In the genomic region with DNA sequence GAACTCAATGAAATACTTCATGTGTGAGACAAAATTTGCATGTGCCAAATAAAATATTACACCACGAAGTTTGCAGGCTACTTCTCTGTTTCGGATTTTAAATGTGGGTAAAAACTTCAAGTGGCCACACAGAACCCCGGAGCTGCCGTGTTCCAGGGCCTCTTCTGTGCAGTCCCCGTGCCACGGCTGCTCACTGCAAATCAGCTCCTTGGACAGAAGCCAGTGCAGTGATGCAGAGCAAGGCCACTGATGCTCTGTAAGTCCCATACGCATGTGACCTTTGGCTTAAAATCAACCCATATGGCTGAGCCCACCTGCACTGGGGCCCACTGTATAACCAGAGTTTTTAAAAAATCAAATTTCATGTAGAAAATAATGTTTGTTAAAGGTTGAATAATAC, we compare ENCODE assay signal across 33 cellular contexts.
A peak's percentile ranks its signal among the peaks of the same experiment; 100 is the strongest.
DNase-seq lines count a peak whose midpoint lies in the region; TF ChIP-seq lines count a peak whose summit lies in the region.
"Had no signal": no experiment of that assay in that cellular context is flagged by ENCODE, and none has a peak within 500 bp of the region (broad histone marks: within the 10 kb centered on the region; RNA-seq: fewer than 3 reads in every experiment).

No MANE protein-coding gene starts in this region.

- DNase-seq in NAMALWA (ENCODE audit: low spot score) (peak; percentile 93), WERI-Rb-1 (peak; percentile 30), T-helper 9 cell (no peak)
- DNase-seq in central memory CD4-positive, alpha-beta T cell = no peak
- DNase-seq in activated naive CD4-positive, alpha-beta T cell treated with anti-CD3 and anti-CD28 coated beads, Interleukin-2, amount 10 ng/mL, durations not matched to agents 7 days and 5 days = no peak
- DNase-seq: ACHN; activated CD4-positive, alpha-beta T cell treated with anti-CD3 and anti-CD28 coated beads for 48 hours; activated T-cell treated with anti-CD3 and anti-CD28 coated beads for 4 hours; BE2C; DMS53; effector CD4-positive, alpha-beta T cell; GF-D8; immature natural killer cell; left cardiac atrium; MM.1S; naive thymus-derived CD8-positive, alpha-beta T cell; NCI-H146; NCI-H510A treated with DMSO at 0.1 percent for 48 hours; right cardiac atrium; SHP77 treated with DMSO at 0.1 percent for 48 hours; stimulated activated naive CD8-positive, alpha-beta T cell treated with anti-CD3 and anti-CD28 coated beads, Interleukin-15, Interleukin-2, amounts not matched to agents 100 U/mL and 50 U/mL, for 24 hours; testis; uterus had no signal

- H3K27me3 ChIP-seq in BLaER1 (no peaks in the 10 kb centered on the region), DOHH2 (ENCODE audit: control insufficient read depth, low read length) (no peaks in the 10 kb centered on the region), WERI-Rb-1 (ENCODE audit: insufficient read depth, low read depth, severe bottlenecking) (no peaks in the 10 kb centered on the region)
- H3K27me3 ChIP-seq: BE2C, testis, uterus had no signal

- H3K4me3 ChIP-seq in BLaER1 = no peak overlapping the region
- H3K4me3 ChIP-seq in DOHH2 (ENCODE audit: low read length) = peak overlapping the region; percentile 54
- H3K4me3 ChIP-seq in WERI-Rb-1 (ENCODE audit: low read depth, low read length) = no peak overlapping the region
- H3K4me3 ChIP-seq: breast epithelium, lung, smooth muscle cell, testis, uterus had no signal

- CTCF ChIA-PET in activated naive CD4-positive, alpha-beta T cell treated with anti-CD3 and anti-CD28 coated beads, Interleukin-2, amount 10 ng/mL, durations not matched to agents 7 days and 5 days (lab: Charles Lee) = no interaction called here

- H3K27ac ChIP-seq in BLaER1 (no peak overlapping the region), DOHH2 (ENCODE audit: low read depth, low read length) (peak overlapping the region; percentile 95), WERI-Rb-1 (no peak overlapping the region)
- H3K27ac ChIP-seq: breast epithelium, epithelial cell of prostate, HL-60, KMS-11, testis, uterus, VCaP had no signal

- H3K27me3 Mint-ChIP-seq in activated naive CD4-positive, alpha-beta T cell treated with anti-CD3 and anti-CD28 coated beads, Interleukin-2, amount 10 ng/mL, durations not matched to agents 7 days and 5 days = peaks cover 25% of the 10 kb centered on the region

- no peak overlapping the region for H3K9ac ChIP-seq in BLaER1
- H3K9ac ChIP-seq: KMS-11 had no signal

- H3K27ac Mint-ChIP-seq in activated naive CD4-positive, alpha-beta T cell treated with anti-CD3 and anti-CD28 coated beads, Interleukin-2, amount 10 ng/mL, durations not matched to agents 7 days and 5 days = no peak overlapping the region
- H3K27ac Mint-ChIP-seq: activated naive CD8-positive, alpha-beta T cell; immature natural killer cell; naive thymus-derived CD8-positive, alpha-beta T cell had no signal

- H3K36me3 Mint-ChIP-seq in activated naive CD4-positive, alpha-beta T cell treated with anti-CD3 and anti-CD28 coated beads, Interleukin-2, amount 10 ng/mL, durations not matched to agents 7 days and 5 days = no peaks in the 10 kb centered on the region
- H3K36me3 Mint-ChIP-seq: activated naive CD8-positive, alpha-beta T cell; naive thymus-derived CD8-positive, alpha-beta T cell had no signal

- no peaks in the 10 kb centered on the region for H3K9me2 ChIP-seq in DOHH2 (replicated peaks; ENCODE audit: control insufficient read depth, low read length)

- H4K20me1 ChIP-seq in BLaER1 = no peaks in the 10 kb centered on the region
- H4K20me1 ChIP-seq in DOHH2 (ENCODE audit: control insufficient read depth, insufficient read depth, low read depth, low read length) = no peaks in the 10 kb centered on the region

- no peaks in the 10 kb centered on the region for H3K79me2 ChIP-seq in DOHH2 (ENCODE audit: control insufficient read depth, low read length)

- no peak overlapping the region for H3K4me3 Mint-ChIP-seq in activated naive CD4-positive, alpha-beta T cell treated with anti-CD3 and anti-CD28 coated beads, Interleukin-2, amount 10 ng/mL, durations not matched to agents 7 days and 5 days
- H3K4me3 Mint-ChIP-seq: activated naive CD8-positive, alpha-beta T cell; immature natural killer cell; naive thymus-derived CD8-positive, alpha-beta T cell had no signal

- no peaks in the 10 kb centered on the region for H3K4me1 Mint-ChIP-seq in activated naive CD4-positive, alpha-beta T cell treated with anti-CD3 and anti-CD28 coated beads, Interleukin-2, amount 10 ng/mL, durations not matched to agents 7 days and 5 days
- H3K4me1 Mint-ChIP-seq: immature natural killer cell had no signal

- H3K9me3 Mint-ChIP-seq in activated naive CD4-positive, alpha-beta T cell treated with anti-CD3 and anti-CD28 coated beads, Interleukin-2, amount 10 ng/mL, durations not matched to agents 7 days and 5 days = no peaks in the 10 kb centered on the region
- H3K9me3 Mint-ChIP-seq: immature natural killer cell had no signal

- peaks cover 8% of the 10 kb centered on the region; the same call in 1 of the 2 replicates for H3K9me3 ChIP-seq in BLaER1
- peaks cover 4% of the 10 kb centered on the region; the same call in 1 of the 2 replicates for H3K9me3 ChIP-seq in DOHH2 (ENCODE audit: control insufficient read depth, insufficient read depth, low read length)
- no peaks in the 10 kb centered on the region for H3K9me3 ChIP-seq in WERI-Rb-1 (ENCODE audit: severe bottlenecking)
- H3K9me3 ChIP-seq: BE2C, testis, uterus had no signal

- peaks cover 23% of the 10 kb centered on the region for H3F3A ChIP-seq in DOHH2 (ENCODE audit: control insufficient read depth, insufficient read depth)

- H3K4me1 ChIP-seq in BLaER1 (peaks cover 28% of the 10 kb centered on the region), DOHH2 (ENCODE audit: control insufficient read depth, low read length) (peaks cover 78% of the 10 kb centered on the region)
- H3K4me1 ChIP-seq: BE2C, breast epithelium, testis had no signal

- TF ChIP-seq CTCF in DOHH2 (IDR thresholded peaks at IDR 0.05; ENCODE audit: low read depth, low read length, poor library complexity, severe bottlenecking) = no peak
- no peak for TF ChIP-seq CTCF in WERI-Rb-1 (IDR thresholded peaks at IDR 0.05; ENCODE audit: low read depth, low read length)

- H3K4me2 ChIP-seq in BLaER1 (peak overlapping the region; percentile 31; the same call in 1 of the 2 replicates), DOHH2 (ENCODE audit: low read length) (peak overlapping the region; percentile 73)
- H3K4me2 ChIP-seq: KMS-11, smooth muscle cell had no signal

- no peaks in the 10 kb centered on the region for H3K36me3 ChIP-seq in BLaER1
- H3K36me3 ChIP-seq in DOHH2 (ENCODE audit: control insufficient read depth, low read length) = peaks cover 10% of the 10 kb centered on the region
- no peaks in the 10 kb centered on the region for H3K36me3 ChIP-seq in WERI-Rb-1
- H3K36me3 ChIP-seq: BE2C, breast epithelium, uterus had no signal

Comparison
In these comparisons a context has a peak if more than half of its experiments do, and no peak if none do; other contexts are left out.
1. DNase-seq: peak in NAMALWA (single experiment) and WERI-Rb-1 (single experiment); none in T-helper 9 cell (single experiment), central memory CD4-positive, alpha-beta T cell (single experiment) and activated naive CD4-positive, alpha-beta T cell treated with anti-CD3 and anti-CD28 coated beads, Interleukin-2, amount 10 ng/mL, durations not matched to agents 7 days and 5 days (single experiment).